ENCODE assay signal across 1 cellular context in the genomic region with DNA sequence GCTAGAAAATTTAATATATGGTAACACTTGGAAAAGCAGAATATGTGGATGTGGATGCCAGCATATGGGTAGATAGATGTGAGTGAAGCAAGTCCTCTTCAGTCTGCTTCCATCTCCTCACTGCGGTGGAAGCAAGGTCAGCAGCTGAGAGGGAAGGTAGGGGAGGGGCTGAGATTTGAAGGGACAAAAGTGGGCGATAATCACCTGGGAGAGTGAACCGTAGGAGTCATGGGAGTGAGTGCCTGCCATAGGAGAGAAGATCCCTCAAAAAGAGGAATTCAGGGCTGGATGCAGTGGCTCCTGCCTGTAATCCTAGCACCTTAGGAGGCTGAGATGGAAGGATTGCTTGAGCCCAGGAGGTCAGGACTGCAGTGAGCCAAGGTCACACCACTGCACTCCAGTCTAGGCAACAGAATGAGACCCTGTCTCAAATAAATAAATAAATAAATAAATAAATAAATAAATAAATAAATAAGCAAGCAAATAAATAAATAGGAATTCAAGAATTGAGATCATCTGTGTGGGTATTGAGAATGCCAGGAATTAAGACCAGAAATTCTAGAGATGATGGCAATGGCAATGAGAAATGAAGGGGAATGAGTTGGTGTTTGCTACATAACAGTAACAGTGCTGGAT.
TF ChIP-seq lines count a peak whose summit lies in the region.

No MANE protein-coding gene starts in this region.

TF ChIP-seq in GM23338, 12 proteins besides CTCF, POLR2A, EP300 and RAD21:
- TF ChIP-seq CREB1 (CRISPR knock-in tag; IDR thresholded peaks at IDR 0.05; ENCODE audit: low read depth), result no peak
- TF ChIP-seq POLR2AphosphoS5 (IDR thresholded peaks at IDR 0.05; ENCODE audit: low read depth), result no peak
- TF ChIP-seq, protein P1, sequence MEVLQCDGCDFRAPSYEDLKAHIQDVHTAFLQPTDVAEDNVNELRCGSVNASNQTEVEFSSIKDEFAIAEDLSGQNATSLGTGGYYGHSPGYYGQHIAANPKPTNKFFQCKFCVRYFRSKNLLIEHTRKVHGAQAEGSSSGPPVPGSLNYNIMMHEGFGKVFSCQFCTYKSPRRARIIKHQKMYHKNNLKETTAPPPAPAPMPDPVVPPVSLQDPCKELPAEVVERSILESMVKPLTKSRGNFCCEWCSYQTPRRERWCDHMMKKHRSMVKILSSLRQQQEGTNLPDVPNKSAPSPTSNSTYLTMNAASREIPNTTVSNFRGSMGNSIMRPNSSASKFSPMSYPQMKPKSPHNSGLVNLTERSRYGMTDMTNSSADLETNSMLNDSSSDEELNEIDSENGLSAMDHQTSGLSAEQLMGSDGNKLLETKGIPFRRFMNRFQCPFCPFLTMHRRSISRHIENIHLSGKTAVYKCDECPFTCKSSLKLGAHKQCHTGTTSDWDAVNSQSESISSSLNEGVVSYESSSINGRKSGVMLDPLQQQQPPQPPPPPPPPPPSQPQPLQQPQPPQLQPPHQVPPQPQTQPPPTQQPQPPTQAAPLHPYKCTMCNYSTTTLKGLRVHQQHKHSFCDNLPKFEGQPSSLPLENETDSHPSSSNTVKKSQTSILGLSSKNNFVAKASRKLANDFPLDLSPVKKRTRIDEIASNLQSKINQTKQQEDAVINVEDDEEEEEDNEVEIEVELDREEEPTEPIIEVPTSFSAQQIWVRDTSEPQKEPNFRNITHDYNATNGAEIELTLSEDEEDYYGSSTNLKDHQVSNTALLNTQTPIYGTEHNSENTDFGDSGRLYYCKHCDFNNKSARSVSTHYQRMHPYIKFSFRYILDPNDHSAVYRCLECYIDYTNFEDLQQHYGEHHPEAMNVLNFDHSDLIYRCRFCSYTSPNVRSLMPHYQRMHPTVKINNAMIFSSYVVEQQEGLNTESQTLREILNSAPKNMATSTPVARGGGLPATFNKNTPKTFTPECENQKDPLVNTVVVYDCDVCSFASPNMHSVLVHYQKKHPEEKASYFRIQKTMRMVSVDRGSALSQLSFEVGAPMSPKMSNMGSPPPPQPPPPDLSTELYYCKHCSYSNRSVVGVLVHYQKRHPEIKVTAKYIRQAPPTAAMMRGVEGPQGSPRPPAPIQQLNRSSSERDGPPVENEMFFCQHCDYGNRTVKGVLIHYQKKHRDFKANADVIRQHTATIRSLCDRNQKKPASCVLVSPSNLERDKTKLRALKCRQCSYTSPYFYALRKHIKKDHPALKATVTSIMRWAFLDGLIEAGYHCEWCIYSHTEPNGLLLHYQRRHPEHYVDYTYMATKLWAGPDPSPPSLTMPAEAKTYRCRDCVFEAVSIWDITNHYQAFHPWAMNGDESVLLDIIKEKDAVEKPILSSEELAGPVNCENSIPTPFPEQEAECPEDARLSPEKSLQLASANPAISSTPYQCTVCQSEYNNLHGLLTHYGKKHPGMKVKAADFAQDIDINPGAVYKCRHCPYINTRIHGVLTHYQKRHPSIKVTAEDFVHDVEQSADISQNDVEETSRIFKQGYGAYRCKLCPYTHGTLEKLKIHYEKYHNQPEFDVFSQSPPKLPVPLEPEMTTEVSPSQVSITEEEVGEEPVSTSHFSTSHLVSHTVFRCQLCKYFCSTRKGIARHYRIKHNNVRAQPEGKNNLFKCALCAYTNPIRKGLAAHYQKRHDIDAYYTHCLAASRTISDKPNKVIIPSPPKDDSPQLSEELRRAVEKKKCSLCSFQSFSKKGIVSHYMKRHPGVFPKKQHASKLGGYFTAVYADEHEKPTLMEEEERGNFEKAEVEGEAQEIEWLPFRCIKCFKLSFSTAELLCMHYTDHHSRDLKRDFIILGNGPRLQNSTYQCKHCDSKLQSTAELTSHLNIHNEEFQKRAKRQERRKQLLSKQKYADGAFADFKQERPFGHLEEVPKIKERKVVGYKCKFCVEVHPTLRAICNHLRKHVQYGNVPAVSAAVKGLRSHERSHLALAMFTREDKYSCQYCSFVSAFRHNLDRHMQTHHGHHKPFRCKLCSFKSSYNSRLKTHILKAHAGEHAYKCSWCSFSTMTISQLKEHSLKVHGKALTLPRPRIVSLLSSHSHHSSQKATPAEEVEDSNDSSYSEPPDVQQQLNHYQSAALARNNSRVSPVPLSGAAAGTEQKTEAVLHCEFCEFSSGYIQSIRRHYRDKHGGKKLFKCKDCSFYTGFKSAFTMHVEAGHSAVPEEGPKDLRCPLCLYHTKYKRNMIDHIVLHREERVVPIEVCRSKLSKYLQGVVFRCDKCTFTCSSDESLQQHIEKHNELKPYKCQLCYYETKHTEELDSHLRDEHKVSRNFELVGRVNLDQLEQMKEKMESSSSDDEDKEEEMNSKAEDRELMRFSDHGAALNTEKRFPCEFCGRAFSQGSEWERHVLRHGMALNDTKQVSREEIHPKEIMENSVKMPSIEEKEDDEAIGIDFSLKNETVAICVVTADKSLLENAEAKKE (CRISPR knock-in tag; IDR thresholded peaks at IDR 0.05), result no peak
- TF ChIP-seq STAT1 (IDR thresholded peaks at IDR 0.05; ENCODE audit: unreplicated experiment), result no peak
- no peak for TF ChIP-seq JUNB (IDR thresholded peaks at IDR 0.05; ENCODE audit: unreplicated experiment)
